In genomic region chr9:98034593-98035546, GRCh38 we compare ENCODE assay signal across 8 cellular contexts. TPM values are rescaled to one million over a fixed set of nuclear protein-coding genes. Genes with fewer than 3 reads are reported as not detected.
DNase-seq lines count a peak whose midpoint lies in the region; ATAC-seq and TF ChIP-seq lines count a peak whose summit lies in the region.

No MANE protein-coding gene starts in this region.

- no peak overlapping the region for H4K91ac ChIP-seq in H9 (ENCODE audit: insufficient read length, low read depth, low read length)

- POLR2A ChIA-PET in activated B cell treated with CpG ODN at 0.5 μM for 24 hours (lab: Charles Lee) = interaction anchor here (0.6 to 1.3 kb wide), 6 partner anchors 10 to 566 kb away, joined by 3 to 9 read pairs (median 3); partner anchors contain the start of genes NANS and TRMO

- peaks cover 6 to 10% of the 10 kb centered on the region in 2 experiments for H3K4me1 Mint-ChIP-seq in H9
- peaks cover 47% of the 10 kb centered on the region for H3K4me1 Mint-ChIP-seq in activated B cell treated with CpG ODN at 0.5 μM for 24 hours

- TF ChIP-seq CTCF in H9 (conservative IDR thresholded peaks at IDR 0.05) (peak; percentile 88), activated B cell treated with CpG ODN at 0.5 μM for 24 hours (IDR thresholded peaks at IDR 0.05) (no peak)

- no peak overlapping the region for H3K18ac ChIP-seq in H9 (ENCODE audit: insufficient read length, low read depth, low read length)

- intact Hi-C loops in activated B cell treated with CpG ODN at 0.5 μM for 24 hours (cut with micrococcal nuclease) = loop anchor here (1.0 to 2.0 kb wide), 7 partner anchors 10 to 325 kb away; partner anchors contain the start of genes ANP32B and NANS

- peaks cover 39% of the 10 kb centered on the region for H3K27me3 Mint-ChIP-seq in H9 (ENCODE audit: low read depth)
- no peaks in the 10 kb centered on the region for H3K27me3 Mint-ChIP-seq in activated B cell treated with CpG ODN at 0.5 μM for 24 hours

- no peaks in the 10 kb centered on the region for H4K20me1 ChIP-seq in H9 (ENCODE audit: control insufficient read depth, insufficient read depth, insufficient read length)

- DNase-seq in ELF-1 (ENCODE audit: low read depth, low spot score) = peak; percentile 83
- DNase-seq in H9 = peak; percentile 84
- peak; percentile 7 for DNase-seq in NCI-H146 treated with DMSO at 0.1 percent for 48 hours (lab: John Stamatoyannopoulos, UW; ENCODE audit: unreplicated experiment)
- peak; percentile 73 for DNase-seq in activated B cell treated with CpG ODN at 0.5 μM for 24 hours
- peak; percentile 80 for DNase-seq in central memory CD4-positive, alpha-beta T cell
- DNase-seq in kidney tubule cell (ENCODE audit: low spot score) = peak; percentile 73
- DNase-seq in stimulated activated CD4-positive, alpha-beta T cell treated with anti-CD3 and anti-CD28 coated beads, Interleukin-2, amount 100 ng/mL, for 48 hours = peak; percentile 96

- no peak overlapping the region for H2BK5ac ChIP-seq in H9 (ENCODE audit: insufficient read length, low read length)

- H2BK120ac ChIP-seq in H9 (ENCODE audit: low read depth, low read length, poor library complexity, severe bottlenecking) = no peak overlapping the region

- peak overlapping the region; percentile 35 for H3K4me2 ChIP-seq in H9 (ENCODE audit: insufficient read depth, insufficient read length, low read length)

- H3K36me3 Mint-ChIP-seq in H9 (ENCODE audit: insufficient read depth in 1 of 3, low read depth in 3 of 3) (no peaks in the 10 kb centered on the region), activated B cell treated with CpG ODN at 0.5 μM for 24 hours (ENCODE audit: low read depth) (no peaks in the 10 kb centered on the region)

- no peak overlapping the region for H2BK12ac ChIP-seq in H9 (ENCODE audit: insufficient read length, low read depth, low read length)

- no peak overlapping the region for H2AK5ac ChIP-seq in H9 (ENCODE audit: insufficient read length, low read length)

- no peak overlapping the region for H4K5ac ChIP-seq in H9 (ENCODE audit: insufficient read length, low read depth, low read length)

- H4K8ac ChIP-seq in H9 (replicated peaks; ENCODE audit: insufficient read length, low read depth, low read length) = no peak overlapping the region

- no peak overlapping the region for H3K56ac ChIP-seq in H9 (ENCODE audit: insufficient read length, low read depth, low read length)

- no peaks in the 10 kb centered on the region for H3K23me2 ChIP-seq in H9 (ENCODE audit: insufficient read length, low read depth, low read length, poor library complexity, severe bottlenecking)

- H3K79me1 ChIP-seq in H9 (ENCODE audit: insufficient read depth, low read depth, low read length, poor library complexity, severe bottlenecking) = no peaks in the 10 kb centered on the region

- no peaks in the 10 kb centered on the region for H3K79me2 ChIP-seq in H9 (ENCODE audit: insufficient read depth, low read length)

- no peaks in the 10 kb centered on the region for H3K27me3 ChIP-seq in H9 (ENCODE audit: insufficient read depth, low read length)

- no peaks in the 10 kb centered on the region for H3K9me3 Mint-ChIP-seq in H9
- no peaks in the 10 kb centered on the region for H3K9me3 Mint-ChIP-seq in activated B cell treated with CpG ODN at 0.5 μM for 24 hours

- no peaks in the 10 kb centered on the region for H3K9me3 ChIP-seq in H9 (ENCODE audit: control insufficient read depth, low read depth, low read length)

- no peak overlapping the region for H2BK20ac ChIP-seq in H9 (ENCODE audit: low read depth, low read length, poor library complexity, severe bottlenecking)

- H3K4ac ChIP-seq in H9 (ENCODE audit: low read depth, low read length) = no peak overlapping the region

- no peak overlapping the region for H3K27ac ChIP-seq in H9 (ENCODE audit: insufficient read length, low read depth, low read length)

- WGBS in H9 (ENCODE audit: extremely low coverage, insufficient read length, low lambda C conversion rate) = no CpG with 5 or more reads among the region's 20 CpGs

- H3K23ac ChIP-seq in H9 (ENCODE audit: insufficient read length, low read depth, low read length) = no peak overlapping the region

- CTCF ChIA-PET in activated B cell treated with CpG ODN at 0.5 μM for 24 hours (lab: Charles Lee) = interaction anchor here (0.6 to 4.6 kb wide), 13 partner anchors 10 to 159 kb away, joined by 3 to 49 read pairs (median 5); partner anchors contain the start of genes ANP32B, NANS and TRMO

- H3K4me3 Mint-ChIP-seq in H9 = no peak overlapping the region
- H3K4me3 Mint-ChIP-seq in activated B cell treated with CpG ODN at 0.5 μM for 24 hours = peak overlapping the region; percentile 1

- no peaks in the 10 kb centered on the region for H3K4me1 ChIP-seq in H9 (ENCODE audit: insufficient read depth, low read length)

- peak; percentile 89 for ATAC-seq in activated B cell treated with CpG ODN at 0.5 μM for 24 hours (ENCODE audit: low read depth)
- no peak for ATAC-seq in GM19467 (IDR thresholded peaks at IDR 0.05; ENCODE audit: unreplicated experiment)

- H3T11ph ChIP-seq in H9 (ENCODE audit: low read length) = no peak overlapping the region

- H3K27ac Mint-ChIP-seq in H9 (no peak overlapping the region), activated B cell treated with CpG ODN at 0.5 μM for 24 hours (peak overlapping the region; percentile 36)

- H3K9ac ChIP-seq in H9 (ENCODE audit: extremely low read depth, insufficient read length, low read length) = no peak overlapping the region

- no peak overlapping the region for H2BK15ac ChIP-seq in H9 (ENCODE audit: low read depth, low read length)

- H2AFZ ChIP-seq in H9 (ENCODE audit: low read length) = no peak overlapping the region

- no peak overlapping the region for H3K14ac ChIP-seq in H9 (ENCODE audit: insufficient read depth, low read length)

RNA-seq across cellular contexts. Expression of gene NANS, which starts 21.7 kb away (rescaled TPM):
- total RNA-seq in H9 (2021) (40.4 and 41.8 TPM in 2 replicates), activated B cell treated with CpG ODN at 0.5 μM for 24 hours (21.6 and 21.8 TPM in 2 replicates)

RNA-seq across cellular contexts. Expression of gene ANP32B, which starts 51.7 kb away (rescaled TPM):
- total RNA-seq in H9 (2021) = 91.6 and 100.0 TPM in 2 replicates
- total RNA-seq in activated B cell treated with CpG ODN at 0.5 μM for 24 hours = 162 and 173 TPM in 2 replicates

Comparison
In these comparisons a context has a peak if more than half of its experiments do, and no peak if none do; other contexts are left out.
1. DNase-seq: peak in every context shown above with its lines; median percentile 96 in stimulated activated CD4-positive, alpha-beta T cell treated with anti-CD3 and anti-CD28 coated beads, Interleukin-2, amount 100 ng/mL, for 48 hours; 84 in H9; 83 in ELF-1; 80 in central memory CD4-positive, alpha-beta T cell; 73 in activated B cell treated with CpG ODN at 0.5 μM for 24 hours; 73 in kidney tubule cell; 7 in NCI-H146 treated with DMSO at 0.1 percent for 48 hours.